In genomic region chr14:90140298-90140955, GRCh38 we compare ENCODE assay signal across 11 cellular contexts.
A peak's percentile ranks its signal among the peaks of the same experiment; 100 is the strongest.
DNase-seq lines count a peak whose midpoint lies in the region; FAIRE-seq and TF ChIP-seq lines count a peak whose summit lies in the region.
"Had no signal": no experiment of that assay in that cellular context is flagged by ENCODE, and none has a peak within 500 bp of the region (broad histone marks: within the 10 kb centered on the region; RNA-seq: fewer than 3 reads in every experiment).

No MANE protein-coding gene starts in this region.

- H3K27ac ChIP-seq in trophoblast cell (ENCODE audit: low read depth, low read length) (peak overlapping the region; percentile 66), transverse colon (no peak overlapping the region)

- peak overlapping the region; percentile 15 for H2AK5ac ChIP-seq in trophoblast cell (ENCODE audit: low read length)

- TF ChIP-seq EP300 in transverse colon (IDR thresholded peaks at IDR 0.05; ENCODE audit: low read depth) = no peak

- no peak overlapping the region for H2BK5ac ChIP-seq in trophoblast cell (ENCODE audit: low read depth, low read length, poor library complexity)

- DNase-seq in NCI-H2171 treated with DMSO at 0.1 percent for 48 hours (lab: John Stamatoyannopoulos, UW) (peak; percentile 29), NCI-H2171 (lab: John Stamatoyannopoulos, UW) (no peak), NCI-H1436 treated with DMSO at 0.1 percent for 48 hours (lab: John Stamatoyannopoulos, UW) (peak; percentile 22), dermis blood vessel endothelial cell (peak; percentile 61), trophoblast cell (no peak), GM12892 (ENCODE audit: insufficient read length) (no peak), transverse colon (no peak), GM13976 (ENCODE audit: low spot score) (no peak)
- DNase-seq: ACHN, NCI-H446 treated with DMSO at 0.1 percent for 48 hours had no signal

- H3K36me3 ChIP-seq in trophoblast cell (ENCODE audit: control insufficient read depth in 1 of 2, insufficient read depth in 2 of 2, low read length in 2 of 2) (no peaks in the 10 kb centered on the region), transverse colon (no peaks in the 10 kb centered on the region)

- intact Hi-C loops in transverse colon (cut with DNase I; ENCODE audit: low total_unique reads) = no loop called here

- no peak for TF ChIP-seq POLR2A in GM12892 (IDR thresholded peaks at IDR 0.05; ENCODE audit: low read depth, low read length)
- TF ChIP-seq POLR2A in transverse colon (IDR thresholded peaks at IDR 0.05) = no peak

- peak overlapping the region; percentile 57 for H2BK120ac ChIP-seq in trophoblast cell (ENCODE audit: insufficient read depth, low read length, poor library complexity)

- peak overlapping the region; percentile 16 for H3K4me2 ChIP-seq in trophoblast cell (ENCODE audit: low read length)

- peak overlapping the region; percentile 86 for H2BK12ac ChIP-seq in trophoblast cell (ENCODE audit: low read length)

- H3K27me3 ChIP-seq in trophoblast cell (ENCODE audit: insufficient read depth, low read length) (no peaks in the 10 kb centered on the region), transverse colon (no peaks in the 10 kb centered on the region)

- H4K12ac ChIP-seq in trophoblast cell (ENCODE audit: low read depth, low read length) = peak overlapping the region; percentile 50

- peak overlapping the region; percentile 30 for H2AFZ ChIP-seq in trophoblast cell (ENCODE audit: insufficient read depth, low read length, poor library complexity)

- no CpG with 5 or more reads among the region's 12 CpGs for WGBS in trophoblast cell (ENCODE audit: extremely low coverage, insufficient coverage, insufficient read length)
- WGBS in transverse colon (ENCODE audit: low coverage in 1 of 2), 2 donors = 65 to 76% methylated on average over 5 to 12 of the region's 12 CpGs

- in situ Hi-C loops in transverse colon (cut with MboI; ENCODE audit: low pct_ligation_motif_present in 1 of 4, low pct_unique_long_range_greater_than_20kb in 1 of 4, low sequenced_read_pairs in 3 of 4) = no loop called here
- in situ Hi-C loops in GM13976 (cut with MboI; ENCODE audit: low sequenced_read_pairs, unreplicated experiment) = no loop called here

- H3K79me2 ChIP-seq in trophoblast cell (ENCODE audit: control insufficient read depth, insufficient read depth, low read length, poor library complexity) = no peaks in the 10 kb centered on the region

- FAIRE-seq in GM12892 (lab: Jason Lieb, UNC) = no peak
- FAIRE-seq: GM18507 had no signal

- H3K4me3 ChIP-seq in trophoblast cell (ENCODE audit: low read depth, low read length) (no peak overlapping the region), transverse colon (no peak overlapping the region)

- H3K23ac ChIP-seq in trophoblast cell (ENCODE audit: low read length) = no peak overlapping the region

- H3K79me1 ChIP-seq in trophoblast cell (ENCODE audit: low read length) = peaks cover 5% of the 10 kb centered on the region

- peak overlapping the region; percentile 20 for H3K18ac ChIP-seq in trophoblast cell (ENCODE audit: low read length)

- H4K8ac ChIP-seq in trophoblast cell (ENCODE audit: low read depth, low read length) = peak overlapping the region; percentile 44

- no peak overlapping the region for H3K4ac ChIP-seq in trophoblast cell (ENCODE audit: low read depth, low read length)

- TF ChIP-seq CTCF in transverse colon (IDR thresholded peaks at IDR 0.05) = no peak
- no peak for TF ChIP-seq CTCF in GM13976 (IDR thresholded peaks at IDR 0.05; ENCODE audit: borderline replicate concordance, control extremely low read depth, extremely low read depth, insufficient read depth, missing control alignments)

- peaks cover 9% of the 10 kb centered on the region in 2 experiments for H3K4me1 ChIP-seq in trophoblast cell (ENCODE audit: control insufficient read depth in 1 of 2, insufficient read depth in 2 of 2, low read length in 2 of 2)
- no peaks in the 10 kb centered on the region for H3K4me1 ChIP-seq in transverse colon

- H4K91ac ChIP-seq in trophoblast cell (ENCODE audit: low read depth, low read length) = peak overlapping the region; percentile 78

- H3K9ac ChIP-seq in trophoblast cell (ENCODE audit: low read length) = no peak overlapping the region

- H3K9me3 ChIP-seq in trophoblast cell (ENCODE audit: insufficient read depth, low read depth, low read length) (no peaks in the 10 kb centered on the region), transverse colon (no peaks in the 10 kb centered on the region)

- peak overlapping the region; percentile 47 for H3K14ac ChIP-seq in trophoblast cell (ENCODE audit: low read length)

Comparison
In these comparisons a context has a peak if more than half of its experiments do, and no peak if none do; other contexts are left out.
1. DNase-seq: peak in NCI-H2171 treated with DMSO at 0.1 percent for 48 hours (single experiment), NCI-H1436 treated with DMSO at 0.1 percent for 48 hours (single experiment) and dermis blood vessel endothelial cell (single experiment); none in NCI-H2171 (single experiment), trophoblast cell (0 of 2), GM12892 (single experiment), transverse colon (single experiment) and GM13976 (single experiment).